17 cellular contexts compared by ENCODE assay signal in the genomic region with DNA sequence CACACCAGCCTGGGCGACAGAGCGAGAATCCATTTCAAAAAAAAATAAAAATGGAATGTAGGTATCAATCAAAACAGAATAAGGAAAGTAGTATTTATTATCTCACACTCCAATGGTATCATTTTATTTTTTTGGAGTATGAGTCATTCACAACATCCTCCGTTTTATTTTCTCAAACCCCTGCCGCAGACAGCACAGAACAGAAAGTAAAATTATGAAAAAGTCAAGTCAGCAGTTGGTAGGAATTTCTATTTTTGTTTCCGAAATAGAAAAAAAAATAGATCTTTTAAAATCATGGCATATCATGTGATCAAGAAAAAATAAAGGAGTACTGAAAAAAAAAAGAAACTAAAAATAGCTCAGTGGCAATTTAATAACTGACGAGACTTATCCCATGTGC.
DNase-seq lines count a peak whose midpoint lies in the region; ATAC-seq and TF ChIP-seq lines count a peak whose summit lies in the region.
"Had no signal": no experiment of that assay in that cellular context is flagged by ENCODE, and none has a peak within 500 bp of the region (broad histone marks: within the 10 kb centered on the region; RNA-seq: fewer than 3 reads in every experiment).

No MANE protein-coding gene starts in this region.

- no peak overlapping the region for H3K27ac ChIP-seq in brain microvascular endothelial cell

- H3K27me3 ChIP-seq in brain microvascular endothelial cell (replicated peaks): no peaks in the 10 kb centered on the region

- H3K36me3 ChIP-seq in brain microvascular endothelial cell (replicated peaks): no peaks in the 10 kb centered on the region
- H3K36me3 ChIP-seq: HAP-1 had no signal

- no peak for ATAC-seq in HG03521 (IDR thresholded peaks at IDR 0.05; ENCODE audit: unreplicated experiment)
- ATAC-seq in GM19395 (IDR thresholded peaks at IDR 0.05; ENCODE audit: unreplicated experiment): no peak
- no peak for ATAC-seq in GM18868 (IDR thresholded peaks at IDR 0.05; ENCODE audit: unreplicated experiment)
- ATAC-seq: Panc1 had no signal

- TF ChIP-seq CTCF in brain microvascular endothelial cell (IDR thresholded peaks at IDR 0.05; ENCODE audit: low read depth, low read length, missing control alignments): no peak

- in situ Hi-C loops in brain microvascular endothelial cell (cut with HindIII; ENCODE audit: low pct_ligation_motif_present, low sequenced_read_pairs): no loop called here

- DNase-seq in OCI-M1 (lab: John Stamatoyannopoulos, UW): peak; percentile 13
- peak; percentile 61 for DNase-seq in brain microvascular endothelial cell
- peak; percentile 43 for DNase-seq in kidney glomerular epithelial cell (lab: John Stamatoyannopoulos, UW)
- DNase-seq in NCI-H226: no peak
- DNase-seq: ACHN, COR-L47, DMS153, NCI-H1417 treated with DMSO at 0.1 percent for 48 hours, NCI-H2029, NCI-H2171, NCI-H446 treated with DMSO at 0.1 percent for 48 hours, Right ventricle myocardium superior had no signal

- peak overlapping the region; percentile 26 for H3K4me3 ChIP-seq in brain microvascular endothelial cell (ENCODE audit: low read depth, low read length)
- H3K4me3 ChIP-seq: HAP-1 had no signal
